ENCODE assay signal across 11 cellular contexts in genomic region chr2:182915369-182916326, GRCh38. TPM values are rescaled to one million over a fixed set of nuclear protein-coding genes. Genes with fewer than 3 reads are reported as not detected.
DNase-seq lines count a peak whose midpoint lies in the region; ATAC-seq and TF ChIP-seq lines count a peak whose summit lies in the region.
"Had no signal": no experiment of that assay in that cellular context is flagged by ENCODE, and none has a peak within 500 bp of the region (broad histone marks: within the 10 kb centered on the region; RNA-seq: fewer than 3 reads in every experiment).

No MANE protein-coding gene starts in this region.

- in situ Hi-C loops in astrocyte of the spinal cord (cut with HindIII; ENCODE audit: low sequenced_read_pairs), result no loop called here

- TF ChIP-seq CTCF in astrocyte of the spinal cord (IDR thresholded peaks at IDR 0.05; ENCODE audit: low read depth, low read length), result no peak
- TF ChIP-seq CTCF in kidney epithelial cell (IDR thresholded peaks at IDR 0.05; ENCODE audit: insufficient read depth, low read length, poor library complexity, severe bottlenecking), result no peak

- no peaks in the 10 kb centered on the region for H3K36me3 ChIP-seq in kidney epithelial cell (ENCODE audit: control insufficient read depth, insufficient read depth, low read length)

- ATAC-seq in GM18858 (IDR thresholded peaks at IDR 0.05; ENCODE audit: unreplicated experiment), result no peak

- DNase-seq in AG08395 (ENCODE audit: low spot score) (peak; percentile 83), LHCN-M2 (ENCODE audit: low read depth) (peak; percentile 94), astrocyte of the spinal cord (ENCODE audit: low read depth, low spot score) (peak; percentile 92), kidney epithelial cell (ENCODE audit: low read depth) (peak; percentile 68), KG1 (lab: John Stamatoyannopoulos, UW) (no peak), NCI-H2081 (lab: John Stamatoyannopoulos, UW) (no peak), DMS153 treated with DMSO at 0.1 percent for 48 hours (lab: John Stamatoyannopoulos, UW; ENCODE audit: unreplicated experiment) (no peak)
- DNase-seq: activated naive CD8-positive, alpha-beta T cell treated with anti-CD3 and anti-CD28 coated beads, Interleukin-2, amount 10 ng/mL, durations not matched to agents 7 days and 5 days; Calu3; NCI-H146 had no signal

- no peaks in the 10 kb centered on the region for H3K27me3 ChIP-seq in kidney epithelial cell (ENCODE audit: control insufficient read depth, insufficient read depth, low read length)

- H3K4me3 ChIP-seq in astrocyte of the spinal cord (ENCODE audit: low read depth, low read length), result no peak overlapping the region
- no peak overlapping the region for H3K4me3 ChIP-seq in kidney epithelial cell (ENCODE audit: low read depth, low read length)

RNA-seq across cellular contexts. Expression of gene FRZB, which starts 49.2 kb away (rescaled TPM):
- 0.92 and 1.1 TPM in 2 replicates for total RNA-seq in LHCN-M2 (2014; rRNA removed)
- polyA plus RNA-seq in LHCN-M2 (2012), result 1.5 TPM
- 0.17 TPM in 1 of 2 replicates, not detected in the other for total RNA-seq in kidney epithelial cell
- total RNA-seq: activated naive CD8-positive, alpha-beta T cell treated with anti-CD3 and anti-CD28 coated beads, Interleukin-2, amount 10 ng/mL, durations not matched to agents 7 days and 5 days had no signal

Comparison
In these comparisons a context has a peak if more than half of its experiments do, and no peak if none do; other contexts are left out.
1. DNase-seq: peak in AG08395 (single experiment), LHCN-M2 (single experiment), astrocyte of the spinal cord (single experiment) and kidney epithelial cell (single experiment); none in KG1 (single experiment), NCI-H2081 (0 of 2) and DMS153 treated with DMSO at 0.1 percent for 48 hours (single experiment).